In the genomic region with DNA sequence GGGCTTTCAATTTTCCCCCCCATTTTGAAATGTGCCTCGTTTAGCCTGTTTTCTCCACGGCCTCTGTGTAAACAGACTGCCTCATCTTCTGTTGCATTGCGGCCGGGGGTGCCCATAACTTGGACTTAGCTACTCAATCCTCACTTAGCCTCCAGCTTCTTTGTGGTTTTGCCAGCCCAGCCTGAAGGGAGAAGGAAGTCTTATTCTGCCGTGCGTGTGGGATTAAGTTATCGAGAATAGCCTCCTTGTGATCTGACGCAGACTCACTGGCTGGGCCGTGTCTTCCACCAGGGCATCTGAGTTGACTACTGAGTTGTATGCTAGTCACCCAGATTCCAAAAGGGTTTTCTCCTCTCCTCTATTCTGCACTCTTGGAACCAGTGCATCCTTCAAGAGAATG, we compare ENCODE assay signal across 31 cellular contexts. TPM values are rescaled to one million over a fixed set of nuclear protein-coding genes. Genes with fewer than 3 reads are reported as not detected.
DNase-seq lines count a peak whose midpoint lies in the region; ATAC-seq and TF ChIP-seq lines count a peak whose summit lies in the region.
"Had no signal": no experiment of that assay in that cellular context is flagged by ENCODE, and none has a peak within 500 bp of the region (broad histone marks: within the 10 kb centered on the region; RNA-seq: fewer than 3 reads in every experiment).

No MANE protein-coding gene starts in this region.

- H3K4me3 Mint-ChIP-seq in CD8-positive, alpha-beta T cell = no peak overlapping the region
- H3K4me3 Mint-ChIP-seq: neural crest cell; T-helper 2 cell treated with Interferon-gamma antibody and Interleukin-4, amounts not matched to agents 5 μg/mL and 100 μg/mL, for 36 hours had no signal

- CTCF ChIA-PET in CD8-positive, alpha-beta T cell (lab: Charles Lee) = interaction anchor here (0.9 kb wide), 1 partner anchor 9 kb away, joined by 3 read pairs; the partner anchor contains the start of gene PRKAB1

- H3K4me1 ChIP-seq in CD8-positive, alpha-beta T cell (ENCODE audit: insufficient read depth, low read length) = peaks cover under 1% of the 10 kb centered on the region
- peaks cover 23 to 84% (median 48%) of the 10 kb centered on the region in 6 donors for H3K4me1 ChIP-seq in spleen
- peaks cover 51% of the 10 kb centered on the region for H3K4me1 ChIP-seq in lower lobe of right lung
- H3K4me1 ChIP-seq: BE2C had no signal

- H3K36me3 Mint-ChIP-seq in CD8-positive, alpha-beta T cell = peaks cover 97% of the 10 kb centered on the region

- TF ChIP-seq CTCF in CD8-positive, alpha-beta T cell (IDR thresholded peaks at IDR 0.05) = no peak
- TF ChIP-seq CTCF in spleen (IDR thresholded peaks at IDR 0.05 in 8 of 11, conservative IDR thresholded peaks at IDR 0.05 in 3 of 11) (no peak), lower lobe of right lung (IDR thresholded peaks at IDR 0.05) (no peak)

- H3K27ac Mint-ChIP-seq in CD8-positive, alpha-beta T cell = peak overlapping the region; percentile 57

- ATAC-seq in CD8-positive, alpha-beta T cell = no peak
- ATAC-seq in lower lobe of right lung (no peak), GM18498 (IDR thresholded peaks at IDR 0.05; ENCODE audit: unreplicated experiment) (no peak)
- ATAC-seq: left lobe of liver; stimulated activated naive CD8-positive, alpha-beta T cell treated with anti-CD3 and anti-CD28 coated beads, Interleukin-15, Interleukin-2, amounts not matched to agents 100 U/mL and 50 U/mL, for 24 hours had no signal

- H3K36me3 ChIP-seq in CD8-positive, alpha-beta T cell (ENCODE audit: insufficient read depth, low read length) = peaks cover 76% of the 10 kb centered on the region
- H3K36me3 ChIP-seq in spleen (peaks cover 8 to 100% (median 97%) of the 10 kb centered on the region in 6 donors), lower lobe of right lung (peaks cover 100% of the 10 kb centered on the region)

- H3K27ac ChIP-seq in CD8-positive, alpha-beta T cell (ENCODE audit: low read depth, low read length) = no peak overlapping the region
- peak overlapping the region; percentile 51 for H3K27ac ChIP-seq in cingulate gyrus (ENCODE audit: low read depth, low read length)
- H3K27ac ChIP-seq in spleen = peak overlapping the region in 4 of 8 donors; percentile 96 to 98 (median 97)
- no peak overlapping the region for H3K27ac ChIP-seq in lower lobe of right lung
- H3K27ac ChIP-seq: KMS-11, pancreas, skin epidermis, thyroid gland had no signal

- POLR2A ChIA-PET in CD8-positive, alpha-beta T cell (lab: Charles Lee) = no interaction called here

- in situ Hi-C loops in SK-MEL-5 (cut with HindIII; ENCODE audit: low pct_unique_long_range_greater_than_20kb, low sequenced_read_pairs) = no loop called here

- H3K9me3 Mint-ChIP-seq in CD8-positive, alpha-beta T cell = no peaks in the 10 kb centered on the region
- H3K9me3 Mint-ChIP-seq: neural crest cell; T-helper 2 cell treated with Interferon-gamma antibody and Interleukin-4, amounts not matched to agents 5 μg/mL and 100 μg/mL, for 36 hours had no signal

- WGBS in spleen, 5 donors = 83 to 88% (median 86%) methylated on average over 9 of the region's 9 CpGs

- H3K27me3 Mint-ChIP-seq in CD8-positive, alpha-beta T cell (ENCODE audit: low read depth) = no peaks in the 10 kb centered on the region

- no peak for DNase-seq in CD8-positive, alpha-beta T cell
- peak; percentile 45 for DNase-seq in SK-MEL-5 (ENCODE audit: low read depth, low spot score)
- peak; percentile 50 for DNase-seq in spleen
- DNase-seq in lower lobe of right lung = no peak
- no peak for DNase-seq in NOMO-1 treated with DMSO at 0.1 percent for 48 hours (lab: John Stamatoyannopoulos, UW; ENCODE audit: unreplicated experiment)
- DNase-seq: activated CD8-positive, alpha-beta memory T cell treated with anti-CD3 and anti-CD28 coated beads for 24 hours; activated T-cell treated with anti-CD3 and anti-CD28 coated beads for 4 hours; aorta; BE2C; DMS 273 treated with DMSO at 0.1 percent for 48 hours; effector CD8-positive, alpha-beta T cell; glutamatergic neuron; mesendoderm; MG63; NCI-H1417; NCI-H2081; NCI-H226; NCI-H526 treated with DMSO at 0.1 percent for 48 hours; pancreas; Peyer's patch; retina; SHP77; stimulated activated naive CD8-positive, alpha-beta T cell treated with anti-CD3 and anti-CD28 coated beads, Interleukin-15, Interleukin-2, amounts not matched to agents 100 U/mL and 50 U/mL, for 24 hours; thyroid gland had no signal

- no peak for TF ChIP-seq POLR2A in spleen (IDR thresholded peaks at IDR 0.05)

- no peaks in the 10 kb centered on the region for H3K9me3 ChIP-seq in CD8-positive, alpha-beta T cell (ENCODE audit: low read length)
- H3K9me3 ChIP-seq in spleen (no peaks in the 10 kb centered on the region), lower lobe of right lung (no peaks in the 10 kb centered on the region)
- H3K9me3 ChIP-seq: BE2C, MG63, pancreas, Peyer's patch, thyroid gland had no signal

- H3K4me1 Mint-ChIP-seq in CD8-positive, alpha-beta T cell (ENCODE audit: low read depth) = peaks cover 22% of the 10 kb centered on the region
- H3K4me1 Mint-ChIP-seq: neural crest cell had no signal

- no peaks in the 10 kb centered on the region for H3K27me3 ChIP-seq in CD8-positive, alpha-beta T cell (ENCODE audit: insufficient read depth, low read length)
- H3K27me3 ChIP-seq in spleen (replicated peaks in 1 of 7) = no peaks in the 10 kb centered on the region
- H3K27me3 ChIP-seq in lower lobe of right lung (ENCODE audit: low read depth) = no peaks in the 10 kb centered on the region
- H3K27me3 ChIP-seq: BE2C, MG63, pancreas, Peyer's patch, thyroid gland had no signal

- intact Hi-C loops in CD8-positive, alpha-beta T cell (cut with DNase I, micrococcal nuclease) = no loop called here
- intact Hi-C loops in spleen (cut with DNase I; ENCODE audit: low total_unique reads) (no loop called here), lower lobe of right lung (cut with DNase I) (no loop called here)

- no peak overlapping the region for H3K4me3 ChIP-seq in CD8-positive, alpha-beta T cell (ENCODE audit: low read depth, low read length)
- H3K4me3 ChIP-seq in spleen (no peak overlapping the region), lower lobe of right lung (no peak overlapping the region)
- H3K4me3 ChIP-seq: MG63, pancreas, Peyer's patch, skin epidermis, thyroid gland had no signal

RNA-seq across cellular contexts. Expression of gene PRKAB1, which starts 8.1 kb away (rescaled TPM):
- total RNA-seq in CD8-positive, alpha-beta T cell = 10 to 100 TPM; 17.9 to 23.7 TPM
- 10.9 and 14.9 TPM in 2 replicates for total RNA-seq in SK-MEL-5 (2014; rRNA removed; shearing (Covaris generic))
- 22.1 and 26.8 TPM in 2 replicates for polyA plus RNA-seq in SK-MEL-5 (2015; cell fraction: cytosol; rRNA removed)
- 53.5 and 75.6 TPM in 2 replicates for polyA plus RNA-seq in SK-MEL-5 (2015; cell fraction: nucleus; rRNA removed)
- total RNA-seq in spleen (10 to 100 TPM; 40.7 to 69.2 (median 47.4) TPM), lower lobe of right lung (45.6 TPM)
- 10 to 100 TPM; 28.3 to 42.1 (median 39.4) TPM for polyA plus RNA-seq in spleen

Comparison
In these comparisons a context has a peak if more than half of its experiments do, and no peak if none do; other contexts are left out.
1. DNase-seq: peak in SK-MEL-5 (single experiment) and spleen (single experiment); none in CD8-positive, alpha-beta T cell (0 of 7), lower lobe of right lung (single experiment) and NOMO-1 treated with DMSO at 0.1 percent for 48 hours (single experiment).